In the genomic region with DNA sequence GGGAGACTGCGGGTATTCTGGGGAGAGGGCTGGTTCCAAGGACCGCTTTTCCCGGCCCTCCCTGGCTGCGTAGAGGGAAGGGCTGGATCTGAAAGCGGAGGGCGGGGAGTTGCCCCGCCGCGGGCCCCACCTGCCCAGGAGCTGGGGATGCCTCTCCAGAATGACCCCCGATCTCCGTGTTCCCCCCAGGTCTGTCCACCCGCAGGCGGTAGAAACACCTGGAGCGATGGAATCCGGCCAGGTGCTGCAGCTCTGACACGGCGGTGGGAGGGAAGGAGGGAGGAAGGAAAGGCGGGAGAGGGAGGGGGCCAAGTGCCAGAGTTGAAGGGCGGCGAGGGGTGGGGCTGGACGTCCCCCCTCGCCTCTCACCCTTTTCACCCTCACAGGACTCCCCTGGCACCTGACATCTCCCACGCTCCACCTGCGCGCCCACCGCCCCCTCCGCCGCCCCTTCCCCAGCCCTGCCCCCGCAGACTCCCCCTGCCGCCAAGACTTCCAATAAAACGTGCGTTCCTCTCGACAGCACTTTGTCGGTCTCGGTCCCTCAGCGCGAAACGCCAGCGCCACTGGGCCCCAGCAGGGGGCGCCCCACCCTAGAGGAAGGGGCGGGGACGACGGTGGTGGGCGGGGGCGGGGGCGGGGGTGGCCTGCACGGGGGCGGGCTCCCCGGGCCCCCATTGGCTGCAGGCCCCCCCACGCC, we compare ENCODE assay signal across 8 cellular contexts. TPM values are rescaled to one million over a fixed set of nuclear protein-coding genes. Genes with fewer than 3 reads are reported as not detected.
A peak's percentile ranks its signal among the peaks of the same experiment; 100 is the strongest.
DNase-seq lines count a peak whose midpoint lies in the region; ATAC-seq and TF ChIP-seq lines count a peak whose summit lies in the region.

No MANE protein-coding gene starts in this region.

- H2AFZ ChIP-seq in GM23338 = peak overlapping the region; percentile 83

- peaks cover 7% of the 10 kb centered on the region; the same call in 1 of the 2 replicates for H3F3A ChIP-seq in GM23338 (replicated peaks; ENCODE audit: low read depth)

- H3K4me3 ChIP-seq in A673 (ENCODE audit: low read depth, low read length, poor library complexity, severe bottlenecking) (peak overlapping the region; percentile 34), GM23338 (peak overlapping the region; percentile 89)

- peaks cover 40% of the 10 kb centered on the region for H3K4me1 Mint-ChIP-seq in GM23338
- H3K4me1 Mint-ChIP-seq in immature natural killer cell = peaks cover 28 to 36% of the 10 kb centered on the region in 2 donors

- POLR2A ChIA-PET in A673 (lab: Charles Lee; ENCODE audit: low non-redundant PET) = interaction anchor here (0.6 kb wide), 2 partner anchors 74 to 76 kb away, joined by 7 read pairs; no protein-coding TSS in a partner anchor

- peaks cover 27% of the 10 kb centered on the region for H3K4me1 ChIP-seq in A673 (ENCODE audit: insufficient read depth, low read length, poor library complexity, severe bottlenecking)
- peaks cover 30% of the 10 kb centered on the region for H3K4me1 ChIP-seq in GM23338 (ENCODE audit: insufficient read depth)

- H3K27me3 Mint-ChIP-seq in GM23338 (ENCODE audit: insufficient read depth, low read depth, poor library complexity) (peaks cover 38% of the 10 kb centered on the region), immature natural killer cell (ENCODE audit: low read depth in 3 of 3) (peaks cover 4 to 10% (median 4%) of the 10 kb centered on the region in 3 donors)

- no peaks in the 10 kb centered on the region for H3K9me2 ChIP-seq in GM23338 (ENCODE audit: insufficient read depth)

- no peaks in the 10 kb centered on the region for H3K79me2 ChIP-seq in GM23338 (replicated peaks; ENCODE audit: insufficient read depth)

- peak; percentile 30 for ATAC-seq in GM23338
- no peak for ATAC-seq in GM21526 (IDR thresholded peaks at IDR 0.05; ENCODE audit: low FRiP score, unreplicated experiment)

- H3K9me3 Mint-ChIP-seq in GM23338 (no peaks in the 10 kb centered on the region; the same call in 1 of the 3 replicates), immature natural killer cell (no peaks in the 10 kb centered on the region)

- H3K27me3 ChIP-seq in A673 (replicated peaks; ENCODE audit: insufficient read depth, low read depth, low read length, poor library complexity) (peaks cover 3% of the 10 kb centered on the region), GM23338 (ENCODE audit: insufficient read depth) (peaks cover 20% of the 10 kb centered on the region)

- TF ChIP-seq CTCF in A673 (conservative IDR thresholded peaks at IDR 0.05; ENCODE audit: low read depth, low read length) (peak; percentile 50; the same call in 1 of the 2 replicates), GM23338 (conservative IDR thresholded peaks at IDR 0.05; ENCODE audit: low read depth in 2 of 2) (peak; percentile 37 to 61)

- peak; percentile 64 for DNase-seq in A673 (ENCODE audit: low spot score)
- DNase-seq in GM23338 (ENCODE audit: low spot score) = peak; percentile 91
- peak; percentile 50 to 71 (median 62) for DNase-seq in T-helper 1 cell
- DNase-seq in amygdala (lab: John Stamatoyannopoulos, UW) = peak in 29 of 56 donors; percentile 25 to 75 (median 51)
- peak; percentile 64 to 68 (median 66) for DNase-seq in immature natural killer cell
- peak; percentile 58 to 62 (median 59) for DNase-seq in stimulated activated CD4-positive, alpha-beta T cell treated with anti-CD3 and anti-CD28 coated beads, TNF-alpha, amount 100 ng/mL, for 1 hour (ENCODE audit: low read depth in 3 of 3, low spot score in 1 of 3)
- DNase-seq in NCI-H1092 (lab: John Stamatoyannopoulos, UW) = no peak

- H3K27ac ChIP-seq in A673 (ENCODE audit: low read depth, low read length, poor library complexity, severe bottlenecking) (no peak overlapping the region), GM23338 (ENCODE audit: low read depth) (peak overlapping the region; percentile 83)

- no TSS peak for BruUV-seq in A673 (replicated peaks; lab: Mats Ljungman, UMichigan)

- intact Hi-C loops in A673 (cut with micrococcal nuclease; ENCODE audit: unreplicated experiment) = no loop called here

- 0 out of 3 replicates have a peak, but pooled peaks cover 3% of the 10 kb centered on the region for H3K36me3 Mint-ChIP-seq in GM23338 (ENCODE audit: low read depth)
- peaks cover 0 to 7% (median 0%) of the 10 kb centered on the region in 3 donors for H3K36me3 Mint-ChIP-seq in immature natural killer cell

- no peaks in the 10 kb centered on the region for H3K9me3 ChIP-seq in A673 (ENCODE audit: low read depth, low read length, poor library complexity, severe bottlenecking)

- peak overlapping the region; percentile 76 for H3K4me3 Mint-ChIP-seq in GM23338
- peak overlapping the region; percentile 58 to 80 (median 66) for H3K4me3 Mint-ChIP-seq in immature natural killer cell

- H3K27ac Mint-ChIP-seq in GM23338 (no peak overlapping the region), immature natural killer cell (peak overlapping the region in 1 of 6 donors; percentile 62)

- no peaks in the 10 kb centered on the region for H3K36me3 ChIP-seq in A673 (ENCODE audit: insufficient read depth, low read length, poor library complexity, severe bottlenecking)
- H3K36me3 ChIP-seq in GM23338 (ENCODE audit: insufficient read depth) = no peaks in the 10 kb centered on the region

- CTCF ChIA-PET in A673 (lab: Charles Lee) = interaction anchor here (0.6 to 2.1 kb wide), 4 partner anchors 10 to 182 kb away, joined by 3 to 8 read pairs (median 6); no protein-coding TSS in a partner anchor

- 0 out of 2 replicates have a peak, but pooled peaks cover 4% of the 10 kb centered on the region for H4K20me1 ChIP-seq in GM23338 (replicated peaks; ENCODE audit: insufficient read depth)

- H3K4me2 ChIP-seq in GM23338 = peak overlapping the region; percentile 99

TF ChIP-seq in GM23338, 12 proteins besides CTCF, POLR2A, EP300 and RAD21 (continues in another document):
- TF ChIP-seq POLR2AphosphoS5 (IDR thresholded peaks at IDR 0.05; ENCODE audit: low read depth) = no peak; the same call in 1 of the 2 replicates
- no peak for TF ChIP-seq EZH2phosphoT487 (IDR thresholded peaks at IDR 0.05; ENCODE audit: unreplicated experiment)
- no peak for TF ChIP-seq ZNF114 (CRISPR knock-in tag; IDR thresholded peaks at IDR 0.05)
- no peak for TF ChIP-seq ETS1 (IDR thresholded peaks at IDR 0.05)
- TF ChIP-seq STAT1 (IDR thresholded peaks at IDR 0.05; ENCODE audit: unreplicated experiment) = no peak

RNA-seq across cellular contexts. Expression of gene FXYD7, which starts 0.4 kb away (rescaled TPM):
- 0.56 and 0.85 TPM in 2 replicates for total RNA-seq in A673 (2021)
- 9.6 and 15.9 TPM in 2 replicates for total RNA-seq in GM23338 (2014; rRNA removed; shearing (Covaris generic))
- 43.7 and 44.0 TPM in 2 replicates for polyA plus RNA-seq in GM23338 (2016; fragmentation: Nextera tagmentation; extraction: Ambion mirVana)
- polyA plus RNA-seq in immature natural killer cell = 1 to 10 TPM; 2.1 to 4.1 (median 2.5) TPM

RNA-seq across cellular contexts. Expression of gene FXYD1, which starts 4.1 kb away (rescaled TPM):
- total RNA-seq in A673 (2021) = 0.98 TPM in 1 of 2 replicates, not detected in the other
- total RNA-seq in GM23338 (2014; rRNA removed; shearing (Covaris generic)) = 1.5 and 1.7 TPM in 2 replicates
- polyA plus RNA-seq in GM23338 (2016; fragmentation: Nextera tagmentation; extraction: Ambion mirVana) (26.8 and 31.3 TPM in 2 replicates), immature natural killer cell (under 1 TPM in 2 of 3 donors, not detected in 1; 0.53 to 0.83 TPM)

RNA-seq across cellular contexts. Expression of gene LGI4, which starts 7.8 kb away (rescaled TPM):
- not detected in 2 replicates for total RNA-seq in A673 (2021)
- total RNA-seq in GM23338 (2014; rRNA removed; shearing (Covaris generic)) = 3.6 and 4.3 TPM in 2 replicates
- polyA plus RNA-seq in GM23338 (2016; fragmentation: Nextera tagmentation; extraction: Ambion mirVana) (2.3 and 3.4 TPM in 2 replicates), immature natural killer cell (not detected)

RNA-seq across cellular contexts. Expression of gene FXYD5, which starts 11.9 kb away (rescaled TPM):
- total RNA-seq in A673 (2021) = 12.7 and 13.6 TPM in 2 replicates
- total RNA-seq in GM23338 (2014; rRNA removed; shearing (Covaris generic)) = 97.7 and 98.9 TPM in 2 replicates
- polyA plus RNA-seq in GM23338 (2016; fragmentation: Nextera tagmentation; extraction: Ambion mirVana) (222 and 233 TPM in 2 replicates), immature natural killer cell (100 to 1,000 TPM; 262 to 427 (median 346) TPM)

RNA-seq across cellular contexts. Expression of gene FXYD3, which starts 27.1 kb away (rescaled TPM):
- total RNA-seq in A673 (2021) = not detected in 2 replicates
- not detected in 2 replicates for total RNA-seq in GM23338 (2014; rRNA removed; shearing (Covaris generic))
- polyA plus RNA-seq in GM23338 (2016; fragmentation: Nextera tagmentation; extraction: Ambion mirVana) (0.81 and 0.89 TPM in 2 replicates), immature natural killer cell (not detected)
